ENCODE assay signal across 17 cellular contexts in genomic region chr17:2631211-2631610, GRCh38. TPM values are rescaled to one million over a fixed set of nuclear protein-coding genes. Genes with fewer than 3 reads are reported as not detected.
A peak's percentile ranks its signal among the peaks of the same experiment; 100 is the strongest.
DNase-seq lines count a peak whose midpoint lies in the region; ATAC-seq, FAIRE-seq and TF ChIP-seq lines count a peak whose summit lies in the region.
"Had no signal": no experiment of that assay in that cellular context is flagged by ENCODE, and none has a peak within 500 bp of the region (broad histone marks: within the 10 kb centered on the region; RNA-seq: fewer than 3 reads in every experiment).

No MANE protein-coding gene starts in this region.

- H3K27ac Mint-ChIP-seq in astrocyte (ENCODE audit: unreplicated experiment) (peak overlapping the region; percentile 63), type B pancreatic cell (peak overlapping the region; percentile 25)

- DNase-seq in right cardiac atrium (no peak), right atrium auricular region (ENCODE audit: low spot score) (no peak), astrocyte (ENCODE audit: low read depth) (no peak), medulla oblongata (ENCODE audit: extremely low spot score) (peak; percentile 7), type B pancreatic cell (ENCODE audit: extremely low spot score, unreplicated experiment) (no peak), AML-193 (lab: John Stamatoyannopoulos, UW) (no peak), mucosa of descending colon (no peak), KBM-7 (no peak)
- DNase-seq: activated effector memory CD4-positive, alpha-beta T cell treated with Interleukin-2 at 50 U/mL for 16 hours; Caco-2; Karpas-422; left ventricle myocardium inferior; NCI-H1105 treated with DMSO at 0.1 percent for 48 hours; NCI-H748 treated with DMSO at 0.1 percent for 48 hours; substantia nigra had no signal

- peaks cover 13% of the 10 kb centered on the region for H3K4me1 ChIP-seq in right cardiac atrium (ENCODE audit: control insufficient read depth, insufficient read depth, low read length)
- peaks cover 0 to 49% of the 10 kb centered on the region in 2 donors for H3K4me1 ChIP-seq in right atrium auricular region
- peaks cover 10% of the 10 kb centered on the region for H3K4me1 ChIP-seq in astrocyte (ENCODE audit: insufficient read depth, low read length)
- H3K4me1 ChIP-seq in mucosa of descending colon (ENCODE audit: low read depth), result peaks cover 75% of the 10 kb centered on the region

- no peak overlapping the region for H2AFZ ChIP-seq in astrocyte (ENCODE audit: low read depth, low read length)

- TF ChIP-seq CTCF in right atrium auricular region (IDR thresholded peaks at IDR 0.05) (no peak), astrocyte (IDR thresholded peaks at IDR 0.05; ENCODE audit: insufficient read depth, low read depth, low read length) (no peak), type B pancreatic cell (conservative IDR thresholded peaks at IDR 0.05) (no peak), mucosa of descending colon (IDR thresholded peaks at IDR 0.05) (no peak)

- no peak for ATAC-seq in right cardiac atrium
- ATAC-seq in mucosa of descending colon, result no peak
- ATAC-seq: GM12878 had no signal

- 59% methylated on average over 9 of the region's 9 CpGs for WGBS in right cardiac atrium

- no peak overlapping the region for H3K4me3 ChIP-seq in right cardiac atrium (ENCODE audit: low read length)
- H3K4me3 ChIP-seq in right atrium auricular region, result no peak overlapping the region
- H3K4me3 ChIP-seq in astrocyte (ENCODE audit: insufficient read depth, low read depth, low read length), result no peak overlapping the region
- no peak overlapping the region for H3K4me3 ChIP-seq in mucosa of descending colon
- H3K4me3 ChIP-seq: GM12878, left ventricle myocardium inferior had no signal

- H3K27me3 ChIP-seq in right cardiac atrium (ENCODE audit: control insufficient read depth, insufficient read depth), result no peaks in the 10 kb centered on the region
- H3K27me3 ChIP-seq in right atrium auricular region, result no peaks in the 10 kb centered on the region
- H3K27me3 ChIP-seq in astrocyte (ENCODE audit: insufficient read depth, low read length), result no peaks in the 10 kb centered on the region

- H3K27ac ChIP-seq in right cardiac atrium (ENCODE audit: low read length), result peak overlapping the region; percentile 37
- H3K27ac ChIP-seq in right atrium auricular region, result no peak overlapping the region
- H3K27ac ChIP-seq in astrocyte (ENCODE audit: low read depth, low read length), result no peak overlapping the region
- H3K27ac ChIP-seq: left ventricle myocardium inferior, VCaP had no signal

- H3K4me1 Mint-ChIP-seq in astrocyte (ENCODE audit: low read depth, unreplicated experiment) (peaks cover 41% of the 10 kb centered on the region), type B pancreatic cell (ENCODE audit: unreplicated experiment) (peaks cover 16% of the 10 kb centered on the region)

- no peak overlapping the region for H3K4me3 Mint-ChIP-seq in astrocyte (ENCODE audit: unreplicated experiment)
- no peak overlapping the region for H3K4me3 Mint-ChIP-seq in type B pancreatic cell

- H3K9me3 ChIP-seq in right cardiac atrium (ENCODE audit: control insufficient read depth, low read length) (no peaks in the 10 kb centered on the region), right atrium auricular region (no peaks in the 10 kb centered on the region), astrocyte (ENCODE audit: insufficient read depth, low read depth, low read length) (no peaks in the 10 kb centered on the region), mucosa of descending colon (no peaks in the 10 kb centered on the region)
- H3K9me3 ChIP-seq: Caco-2 had no signal

- H3K9me3 Mint-ChIP-seq in astrocyte (ENCODE audit: unreplicated experiment) (peaks cover 2% of the 10 kb centered on the region), type B pancreatic cell (peaks cover 5% of the 10 kb centered on the region)

- H3K36me3 ChIP-seq in right atrium auricular region (no peaks in the 10 kb centered on the region), astrocyte (ENCODE audit: insufficient read depth, low read length) (peaks cover 2% of the 10 kb centered on the region), mucosa of descending colon (ENCODE audit: low read depth) (no peaks in the 10 kb centered on the region)
- H3K36me3 ChIP-seq: left ventricle myocardium inferior had no signal

- no peak overlapping the region for H3K9ac ChIP-seq in astrocyte (ENCODE audit: low read length)

- H3K36me3 Mint-ChIP-seq in astrocyte (ENCODE audit: low read depth, unreplicated experiment) (no peaks in the 10 kb centered on the region), type B pancreatic cell (peaks cover 16% of the 10 kb centered on the region)

- peaks cover 100% of the 10 kb centered on the region for H4K20me1 ChIP-seq in astrocyte (ENCODE audit: insufficient read depth, low read length)

- in situ Hi-C loops in KBM-7 (cut with MboI; ENCODE audit: low pct_unique_long_range_greater_than_20kb, low sequenced_read_pairs), result no loop called here

- intact Hi-C loops in right cardiac atrium (cut with DNase I) (no loop called here), mucosa of descending colon (cut with DNase I, micrococcal nuclease) (no loop called here)

- FAIRE-seq in astrocyte (lab: Jason Lieb, UNC), result no peak
- FAIRE-seq: GM12878 had no signal

- H3K79me2 ChIP-seq in astrocyte (ENCODE audit: insufficient read depth, low read length), result peaks cover 100% of the 10 kb centered on the region

- H3K27me3 Mint-ChIP-seq in astrocyte (ENCODE audit: low read depth, unreplicated experiment), result no peaks in the 10 kb centered on the region
- H3K27me3 Mint-ChIP-seq in type B pancreatic cell, result no peaks in the 10 kb centered on the region

- H3K4me2 ChIP-seq in astrocyte (ENCODE audit: low read length), result no peak overlapping the region

RNA-seq across cellular contexts. Expression of gene PAFAH1B1, which starts 37.8 kb away (rescaled TPM):
- total RNA-seq in right cardiac atrium, result 100 to 1,000 TPM; 104 to 128 (median 106) TPM
- polyA plus RNA-seq in right cardiac atrium, result 39.1 TPM
- total RNA-seq in right atrium auricular region, result 10 to 100 TPM; 55.4 to 71.6 TPM
- total RNA-seq in astrocyte, result 195 and 204 TPM in 2 replicates
- total RNA-seq in type B pancreatic cell (ENCODE audit: low replicate concordance), result 120 and 126 TPM in 2 replicates
- total RNA-seq in mucosa of descending colon, result 100 to 1,000 TPM; 108 to 142 (median 112) TPM
